In the genomic region with DNA sequence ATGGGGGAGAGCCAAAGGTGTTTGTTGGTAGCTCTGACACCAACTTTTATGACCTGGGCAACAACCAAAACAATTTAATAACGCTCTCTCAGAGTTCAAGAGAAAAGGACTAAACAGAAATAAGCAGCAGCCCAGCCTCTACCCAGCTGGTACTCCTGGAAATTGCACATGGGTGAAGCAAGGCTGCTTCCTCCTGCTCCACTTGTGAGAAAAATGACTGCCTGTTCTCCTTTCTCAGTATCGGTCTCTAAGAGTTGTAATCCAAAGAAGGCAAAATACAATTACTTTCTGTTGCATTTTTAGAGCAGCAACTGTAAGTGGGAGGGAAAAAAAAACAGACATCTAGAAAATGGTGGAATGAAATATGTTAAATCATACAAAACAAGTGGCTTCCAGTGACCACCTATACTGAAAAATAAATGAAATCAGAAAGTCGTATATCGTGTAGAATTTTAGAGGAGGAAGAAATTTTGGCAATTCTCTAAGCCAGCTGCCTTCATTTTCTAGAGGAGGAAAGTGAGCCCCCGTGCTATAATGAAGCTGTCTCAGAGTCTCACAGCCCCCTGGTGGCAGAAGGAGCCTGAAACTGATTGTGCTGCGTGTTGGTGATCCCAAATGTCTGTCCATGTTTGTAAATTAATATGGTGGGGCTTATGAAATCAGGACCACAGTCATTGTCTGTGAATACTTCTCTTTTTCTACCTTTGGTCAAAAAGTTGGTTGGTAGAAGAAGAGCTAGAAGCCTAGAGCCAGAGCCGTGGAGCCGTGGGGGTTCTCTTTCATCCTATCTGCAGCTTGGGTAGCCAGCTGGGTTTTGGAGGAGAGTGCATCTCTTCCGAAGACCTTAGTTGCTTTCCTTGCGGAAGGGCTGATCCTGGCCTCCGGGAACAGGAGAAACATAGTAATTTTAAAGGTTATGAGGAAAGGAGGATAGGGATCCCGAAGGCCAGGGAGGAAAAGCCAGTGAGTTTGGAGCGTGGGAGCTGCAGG, we compare ENCODE assay signal across 8 cellular contexts.
DNase-seq lines count a peak whose midpoint lies in the region; ATAC-seq, FAIRE-seq and TF ChIP-seq lines count a peak whose summit lies in the region.

No MANE protein-coding gene starts in this region.

- FAIRE-seq in bronchial epithelial cell (lab: Jason Lieb, UNC): no peak

- POLR2A ChIA-PET in GM10248 (lab: Yijun Ruan, JAX): interaction anchor here (1.4 kb wide), 1 partner anchor 133 kb away, joined by 4 read pairs; no protein-coding TSS in a partner anchor

- CTCF ChIA-PET in GM10248 (lab: Yijun Ruan, JAX): interaction anchor here (0.6 to 3.0 kb wide), 31 partner anchors 10 to 265 kb away, joined by 3 to 13 read pairs (median 4); a partner anchor contains a TSS

- H3K4me3 ChIP-seq in bronchial epithelial cell (ENCODE audit: low read depth, low read length): no peak overlapping the region

- H3K27me3 ChIP-seq in bronchial epithelial cell (ENCODE audit: control insufficient read depth, insufficient read depth, low read length): no peaks in the 10 kb centered on the region

- DNase-seq in A172 (ENCODE audit: low spot score): peak; percentile 8
- peak; percentile 43 for DNase-seq in GM10248 (ENCODE audit: extremely low spot score)
- peak; percentile 4 for DNase-seq in NCI-H82 treated with DMSO at 0.1 percent for 48 hours (lab: John Stamatoyannopoulos, UW; ENCODE audit: unreplicated experiment)
- DNase-seq in bronchial epithelial cell (ENCODE audit: low read depth): no peak
- peak; percentile 18 to 57 for DNase-seq in lung microvascular endothelial cell (ENCODE audit: low read depth in 2 of 2)
- no peak for DNase-seq in central memory CD4-positive, alpha-beta T cell
- no peak for DNase-seq in HK-2 (ENCODE audit: unreplicated experiment)

- ATAC-seq in HG02759 (IDR thresholded peaks at IDR 0.05; ENCODE audit: unreplicated experiment): peak; percentile 59

- TF ChIP-seq CTCF in GM10248 (IDR thresholded peaks at IDR 0.05; ENCODE audit: control extremely low read depth, extremely low read depth, low read depth, missing control alignments) (peak; percentile 60), bronchial epithelial cell (IDR thresholded peaks at IDR 0.05; ENCODE audit: insufficient read depth, low read length, severe bottlenecking) (peak; percentile 45)

- H3K36me3 ChIP-seq in bronchial epithelial cell (ENCODE audit: control insufficient read depth, insufficient read depth, low read length): no peaks in the 10 kb centered on the region

Comparison
In these comparisons a context has a peak if more than half of its experiments do, and no peak if none do; other contexts are left out.
1. DNase-seq: peak in A172 (single experiment), GM10248 (single experiment), NCI-H82 treated with DMSO at 0.1 percent for 48 hours (single experiment) and lung microvascular endothelial cell (2 of 2); none in bronchial epithelial cell (single experiment), central memory CD4-positive, alpha-beta T cell (single experiment) and HK-2 (single experiment).